In the genomic region with DNA sequence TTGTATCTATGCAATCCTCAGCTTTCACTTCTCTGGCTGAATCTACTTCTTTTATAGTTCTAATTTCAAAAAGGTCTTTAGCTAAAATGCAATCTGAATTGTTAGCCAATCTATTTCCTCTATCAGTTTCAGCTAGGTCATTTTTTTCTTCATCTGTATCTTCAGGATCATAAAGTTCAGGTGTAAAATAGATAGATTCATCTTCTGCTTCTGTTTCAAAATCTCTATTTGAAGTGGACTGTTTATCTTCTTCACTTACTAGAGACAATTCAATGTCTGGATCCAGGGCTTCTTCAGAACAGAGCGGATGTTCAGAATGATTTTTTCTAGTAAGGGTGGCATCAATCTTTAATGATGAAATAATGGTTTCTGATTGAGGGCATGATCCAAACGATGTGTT, we compare ENCODE assay signal across 8 cellular contexts.
"Had no signal": no experiment of that assay in that cellular context is flagged by ENCODE, and none has a peak within 500 bp of the region (broad histone marks: within the 10 kb centered on the region; RNA-seq: fewer than 3 reads in every experiment).

No MANE protein-coding gene starts in this region.

- DNase-seq: GM23248, GOT3, H7, H9, HCEC 1CT, HFFc6 had no signal

- H3K27ac ChIP-seq: GM23248 had no signal

- H3K4me3 ChIP-seq: GM23248, GM23338, HAP-1 had no signal

- H2AFZ ChIP-seq: GM23248, GM23338 had no signal

- H3K9me3 ChIP-seq: HAP-1 had no signal

- H3K4me2 ChIP-seq: GM23338 had no signal

- H3K9ac ChIP-seq: GM23248 had no signal

- H3K36me3 ChIP-seq: HAP-1 had no signal

- H3K4me1 ChIP-seq: HAP-1 had no signal
